In the genomic region with DNA sequence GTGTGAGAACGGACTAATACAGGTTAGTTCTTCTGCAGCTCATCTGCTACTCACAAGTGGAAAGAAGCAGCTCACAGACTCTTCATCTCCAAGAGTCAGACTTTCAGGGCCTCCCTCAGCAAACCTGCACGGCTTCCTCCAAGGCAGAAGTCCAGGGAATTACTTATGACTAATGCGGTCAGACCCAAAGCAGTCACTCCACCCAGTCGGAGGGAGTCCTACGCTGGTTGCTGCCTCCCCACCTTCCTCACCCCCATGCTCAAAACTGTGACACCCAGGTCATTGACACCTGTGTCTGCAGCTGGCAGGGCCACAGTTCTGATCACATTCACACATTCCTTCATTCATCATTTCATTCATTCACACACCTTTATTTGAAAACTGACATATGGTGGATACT, we compare ENCODE assay signal across 19 cellular contexts. TPM values are rescaled to one million over a fixed set of nuclear protein-coding genes. Genes with fewer than 3 reads are reported as not detected.
DNase-seq lines count a peak whose midpoint lies in the region; ATAC-seq and TF ChIP-seq lines count a peak whose summit lies in the region.
"Had no signal": no experiment of that assay in that cellular context is flagged by ENCODE, and none has a peak within 500 bp of the region (broad histone marks: within the 10 kb centered on the region; RNA-seq: fewer than 3 reads in every experiment).

No MANE protein-coding gene starts in this region.

- H3K4me3 Mint-ChIP-seq in stimulated activated memory B cell treated with anti-CD40 and anti-IgM and Interleukin-4, amounts not matched to agents 10 μg/mL and 1 μg/mL and 100 μg/mL, for 72 hours, result no peak overlapping the region
- H3K4me3 Mint-ChIP-seq: activated naive CD4-positive, alpha-beta T cell treated with anti-CD3 and anti-CD28 coated beads, Interleukin-2, amount 50 U/mL, for 24 hours; T-cell had no signal

- H3K4me1 Mint-ChIP-seq in stimulated activated memory B cell treated with anti-CD40 and anti-IgM and Interleukin-4, amounts not matched to agents 10 μg/mL and 1 μg/mL and 100 μg/mL, for 72 hours, result peaks cover 13% of the 10 kb centered on the region

- H3K36me3 Mint-ChIP-seq in stimulated activated memory B cell treated with anti-CD40 and anti-IgM and Interleukin-4, amounts not matched to agents 10 μg/mL and 1 μg/mL and 100 μg/mL, for 72 hours, result peaks cover 5% of the 10 kb centered on the region

- TF ChIP-seq CTCF in fibroblast of mammary gland (conservative IDR thresholded peaks at IDR 0.05; ENCODE audit: control insufficient read depth, insufficient read depth, low read depth, low read length), result no peak

- H3K4me3 ChIP-seq in fibroblast of mammary gland (ENCODE audit: control insufficient read depth, low read depth, low read length), result no peak overlapping the region
- H3K4me3 ChIP-seq: gastrocnemius medialis, lung, Peyer's patch had no signal

- H3K27me3 Mint-ChIP-seq in stimulated activated memory B cell treated with anti-CD40 and anti-IgM and Interleukin-4, amounts not matched to agents 10 μg/mL and 1 μg/mL and 100 μg/mL, for 72 hours, result no peaks in the 10 kb centered on the region

- peak; percentile 16 for DNase-seq in EH (ENCODE audit: low read depth)
- peak; percentile 25 for DNase-seq in RPMI7951 (ENCODE audit: low read depth)
- DNase-seq in fibroblast of mammary gland (ENCODE audit: low read depth), result peak; percentile 78
- no peak for DNase-seq in left lobe of liver (ENCODE audit: low spot score)
- DNase-seq in NCI-H2196 (lab: John Stamatoyannopoulos, UW; ENCODE audit: unreplicated experiment), result no peak
- DNase-seq in cerebellar cortex (ENCODE audit: low spot score), result no peak
- no peak for DNase-seq in NCI-H345 treated with DMSO at 0.1 percent for 48 hours (lab: John Stamatoyannopoulos, UW; ENCODE audit: unreplicated experiment)
- DNase-seq: activated CD4-positive, alpha-beta T cell treated with anti-CD3 and anti-CD28 coated beads for 1 hour; activated CD8-positive, alpha-beta memory T cell treated with anti-CD3 and anti-CD28 coated beads, Interleukin-2, amount 50 U/mL, for 4 hours; effector memory CD4-positive, alpha-beta T cell; NCI-H187 treated with DMSO at 0.1 percent for 48 hours; NCI-H526 treated with DMSO at 0.1 percent for 48 hours; Peyer's patch; stimulated activated CD4-positive, alpha-beta T cell treated with anti-CD3 and anti-CD28 coated beads, Interleukin-15, amount 100 ng/mL, for 24 hours; T-cell had no signal

- H3K27ac Mint-ChIP-seq in stimulated activated memory B cell treated with anti-CD40 and anti-IgM and Interleukin-4, amounts not matched to agents 10 μg/mL and 1 μg/mL and 100 μg/mL, for 72 hours, result peak overlapping the region; percentile 6
- H3K27ac Mint-ChIP-seq: activated naive CD4-positive, alpha-beta T cell treated with anti-CD3 and anti-CD28 coated beads, Interleukin-2, amount 50 U/mL, for 24 hours; T-cell had no signal

- ATAC-seq in stimulated activated memory B cell treated with anti-CD40 and anti-IgM and Interleukin-4, amounts not matched to agents 10 μg/mL and 1 μg/mL and 100 μg/mL, for 72 hours, result no peak
- no peak for ATAC-seq in left lobe of liver
- ATAC-seq: gastrocnemius medialis, T-cell had no signal

- H3K9me3 Mint-ChIP-seq in stimulated activated memory B cell treated with anti-CD40 and anti-IgM and Interleukin-4, amounts not matched to agents 10 μg/mL and 1 μg/mL and 100 μg/mL, for 72 hours, result peaks cover 3% of the 10 kb centered on the region
- H3K9me3 Mint-ChIP-seq: activated naive CD4-positive, alpha-beta T cell treated with anti-CD3 and anti-CD28 coated beads, Interleukin-2, amount 50 U/mL, for 24 hours had no signal

RNA-seq across cellular contexts. Expression of a gene that starts 38.4 kb away (rescaled TPM):
- 7.1 and 9.5 TPM in 2 replicates for total RNA-seq in RPMI7951 (2014; rRNA removed; shearing (Covaris generic))
- total RNA-seq in left lobe of liver, result 11.7 TPM

Comparison
In these comparisons a context has a peak if more than half of its experiments do, and no peak if none do; other contexts are left out.
1. DNase-seq: peak in EH (single experiment), RPMI7951 (single experiment) and fibroblast of mammary gland (single experiment); none in left lobe of liver (single experiment), NCI-H2196 (single experiment), cerebellar cortex (single experiment) and NCI-H345 treated with DMSO at 0.1 percent for 48 hours (single experiment).